Comparison of ENCODE assay signal across 1 cellular context in genomic region chr21:43824883-43825609, GRCh38.
TF ChIP-seq lines count a peak whose summit lies in the region.

No MANE protein-coding gene starts in this region.

TF ChIP-seq in HCT116, 20 proteins besides CTCF, POLR2A, EP300 and RAD21 (continued from another document):
- TF ChIP-seq EZH2 (IDR thresholded peaks at IDR 0.05) (no peak), SP1 (IDR thresholded peaks at IDR 0.05; ENCODE audit: low read depth) (no peak), EZH2phosphoT487 (IDR thresholded peaks at IDR 0.05; ENCODE audit: borderline replicate concordance) (no peak)
- TF ChIP-seq, protein P1, sequence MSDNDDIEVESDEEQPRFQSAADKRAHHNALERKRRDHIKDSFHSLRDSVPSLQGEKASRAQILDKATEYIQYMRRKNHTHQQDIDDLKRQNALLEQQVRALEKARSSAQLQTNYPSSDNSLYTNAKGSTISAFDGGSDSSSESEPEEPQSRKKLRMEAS (IDR thresholded peaks at IDR 0.05) = no peak
